Comparison of ENCODE assay signal across 9 cellular contexts in genomic region chr19:3581792-3582191, GRCh38. TPM values are rescaled to one million over a fixed set of nuclear protein-coding genes. Genes with fewer than 3 reads are reported as not detected.
"Had no signal": no experiment of that assay in that cellular context is flagged by ENCODE, and none has a peak within 500 bp of the region (broad histone marks: within the 10 kb centered on the region; RNA-seq: fewer than 3 reads in every experiment).

No MANE protein-coding gene starts in this region.

RNA-seq across cellular contexts. Expression of gene GIPC3, which starts 3.5 kb away (rescaled TPM):
- total RNA-seq: occipital lobe, progenitor cell of endocrine pancreas, renal cortical epithelial cell had no signal
- polyA plus RNA-seq: neural cell had no signal

RNA-seq across cellular contexts. Expression of gene TBXA2R, which starts 24.9 kb away (rescaled TPM):
- total RNA-seq: progenitor cell of endocrine pancreas had no signal
- polyA plus RNA-seq: neural cell had no signal

RNA-seq across cellular contexts. Expression of gene TEKTIP1, which starts 42.8 kb away (rescaled TPM):
- total RNA-seq: occipital lobe, osteoblast, renal cortical epithelial cell, smooth muscle cell, urinary bladder had no signal
- polyA plus RNA-seq: naive thymus-derived CD4-positive, alpha-beta T cell; neural cell; psoas muscle had no signal
